Comparison of ENCODE assay signal across 8 cellular contexts in genomic region chr4:55949480-55949802, GRCh38. TPM values are rescaled to one million over a fixed set of nuclear protein-coding genes. Genes with fewer than 3 reads are reported as not detected.
A peak's percentile ranks its signal among the peaks of the same experiment; 100 is the strongest.
DNase-seq lines count a peak whose midpoint lies in the region; ATAC-seq, FAIRE-seq and TF ChIP-seq lines count a peak whose summit lies in the region.

No MANE protein-coding gene starts in this region.

- H3K9me3 Mint-ChIP-seq in activated CD4-positive, alpha-beta T cell treated with anti-CD3 and anti-CD28 coated beads, Interleukin-2, amount 10 ng/mL, durations not matched to agents 24 days and 14 days = no peaks in the 10 kb centered on the region
- H3K9me3 Mint-ChIP-seq in activated naive CD8-positive, alpha-beta T cell (ENCODE audit: low read depth) = peaks cover 5% of the 10 kb centered on the region

- H3K27me3 Mint-ChIP-seq in activated CD4-positive, alpha-beta T cell treated with anti-CD3 and anti-CD28 coated beads, Interleukin-2, amount 10 ng/mL, durations not matched to agents 24 days and 14 days = no peaks in the 10 kb centered on the region
- H3K27me3 Mint-ChIP-seq in activated naive CD8-positive, alpha-beta T cell = no peaks in the 10 kb centered on the region

- H3K4me3 Mint-ChIP-seq in activated CD4-positive, alpha-beta T cell treated with anti-CD3 and anti-CD28 coated beads, Interleukin-2, amount 10 ng/mL, durations not matched to agents 24 days and 14 days = peak overlapping the region; percentile 87
- peak overlapping the region; percentile 92 for H3K4me3 Mint-ChIP-seq in activated naive CD8-positive, alpha-beta T cell

- FAIRE-seq in keratinocyte (lab: Jason Lieb, UNC) = no peak

- no peaks in the 10 kb centered on the region for H3K27me3 ChIP-seq in keratinocyte (ENCODE audit: control insufficient read depth, extremely low read depth, insufficient read depth, low read length)
- H3K27me3 ChIP-seq in thoracic aorta (replicated peaks; ENCODE audit: insufficient read depth) = no peaks in the 10 kb centered on the region

- peaks cover 28% of the 10 kb centered on the region for H3K79me2 ChIP-seq in keratinocyte (ENCODE audit: control insufficient read depth, insufficient read depth, low read length)

- H3K36me3 Mint-ChIP-seq in activated CD4-positive, alpha-beta T cell treated with anti-CD3 and anti-CD28 coated beads, Interleukin-2, amount 10 ng/mL, durations not matched to agents 24 days and 14 days (ENCODE audit: low read depth) = peaks cover 14% of the 10 kb centered on the region
- peaks cover 3% of the 10 kb centered on the region for H3K36me3 Mint-ChIP-seq in activated naive CD8-positive, alpha-beta T cell

- no peak for DNase-seq in activated CD4-positive, alpha-beta T cell treated with anti-CD3 and anti-CD28 coated beads, Interleukin-2, amount 10 ng/mL, durations not matched to agents 24 days and 14 days
- no peak for DNase-seq in activated CD4-positive, alpha-beta T cell treated with anti-CD3 and anti-CD28 coated beads for 1 hour
- DNase-seq in keratinocyte (ENCODE audit: low read depth, low spot score) (no peak), thoracic aorta (ENCODE audit: low spot score) (no peak), DMS 273 (lab: John Stamatoyannopoulos, UW; ENCODE audit: unreplicated experiment) (no peak)
- DNase-seq in activated effector memory CD4-positive, alpha-beta T cell treated with anti-CD3 and anti-CD28 coated beads, Interleukin-2, amount 50 U/mL, for 16 hours = no peak

- H3K27ac Mint-ChIP-seq in activated CD4-positive, alpha-beta T cell treated with anti-CD3 and anti-CD28 coated beads, Interleukin-2, amount 10 ng/mL, durations not matched to agents 24 days and 14 days = peak overlapping the region; percentile 89
- H3K27ac Mint-ChIP-seq in activated naive CD8-positive, alpha-beta T cell = peak overlapping the region; percentile 88

- H3K9me3 ChIP-seq in keratinocyte (ENCODE audit: control insufficient read depth, low read depth, low read length) = no peaks in the 10 kb centered on the region
- no peaks in the 10 kb centered on the region for H3K9me3 ChIP-seq in thoracic aorta

- no peak for ATAC-seq in thoracic aorta (ENCODE audit: insufficient number of reproducible peaks, low FRiP score, low read depth)
- ATAC-seq in HG03520 (IDR thresholded peaks at IDR 0.05; ENCODE audit: unreplicated experiment) = no peak

- H3K4me3 ChIP-seq in keratinocyte (ENCODE audit: control insufficient read depth in 2 of 3, extremely low read depth in 1 of 3, insufficient read depth in 2 of 3, low read depth in 1 of 3, low read length in 3 of 3) = peak overlapping the region; percentile 55 to 94 (median 90)
- H3K4me3 ChIP-seq in thoracic aorta = peak overlapping the region; percentile 90

- H3K4me2 ChIP-seq in keratinocyte (ENCODE audit: control insufficient read depth, extremely low read depth, insufficient read depth, low read depth, low read length) = peak overlapping the region; percentile 98

- TF ChIP-seq CTCF in keratinocyte (optimal IDR thresholded peaks at IDR 0.05 in 1 of 3, IDR thresholded peaks at IDR 0.05 in 1 of 3, conservative IDR thresholded peaks at IDR 0.05 in 1 of 3; ENCODE audit: extremely low read depth in 1 of 3, insufficient read depth in 2 of 3, low read length in 3 of 3) = no peak
- TF ChIP-seq CTCF in thoracic aorta (IDR thresholded peaks at IDR 0.05) = no peak

- peaks cover 33% of the 10 kb centered on the region for H3K4me1 Mint-ChIP-seq in activated CD4-positive, alpha-beta T cell treated with anti-CD3 and anti-CD28 coated beads, Interleukin-2, amount 10 ng/mL, durations not matched to agents 24 days and 14 days
- H3K4me1 Mint-ChIP-seq in activated naive CD8-positive, alpha-beta T cell (ENCODE audit: low read depth) = peaks cover 46% of the 10 kb centered on the region

- H4K20me1 ChIP-seq in keratinocyte (ENCODE audit: control insufficient read depth, extremely low read depth, insufficient read depth, low read length) = no peaks in the 10 kb centered on the region

- intact Hi-C loops in activated CD4-positive, alpha-beta T cell treated with anti-CD3 and anti-CD28 coated beads, Interleukin-2, amount 10 ng/mL, durations not matched to agents 24 days and 14 days (cut with micrococcal nuclease) = loop anchor here (2.0 to 5.0 kb wide), 8 partner anchors 233 to 1027 kb away; partner anchors contain the start of genes NOA1, REST, SRP72 and TMEM165

- H3K36me3 ChIP-seq in keratinocyte (ENCODE audit: control insufficient read depth in 2 of 2, extremely low read depth in 1 of 2, insufficient read depth in 2 of 2, low read length in 2 of 2) (no peaks in the 10 kb centered on the region), thoracic aorta (no peaks in the 10 kb centered on the region)

- H3K9ac ChIP-seq in keratinocyte (ENCODE audit: control insufficient read depth, extremely low read depth, insufficient read depth, low read length) = peak overlapping the region; percentile 87

- dilution Hi-C loops in keratinocyte (cut with MboI; ENCODE audit: extremely low pct_ligation_motif_present, low sequenced_read_pairs) = no loop called here

- H3K27ac ChIP-seq in keratinocyte (ENCODE audit: control insufficient read depth, insufficient read depth, low read length) (peak overlapping the region; percentile 95), thoracic aorta (peak overlapping the region; percentile 79 to 90)

- H3K9me1 ChIP-seq in keratinocyte (ENCODE audit: control insufficient read depth, extremely low read depth, insufficient read depth, low read length) = no peaks in the 10 kb centered on the region

- H2AFZ ChIP-seq in keratinocyte (ENCODE audit: control insufficient read depth, low read length) = peak overlapping the region; percentile 92

- H3K4me1 ChIP-seq in keratinocyte (ENCODE audit: control insufficient read depth, extremely low read depth, insufficient read depth, low read length) (peaks cover 16% of the 10 kb centered on the region), thoracic aorta (ENCODE audit: control insufficient read depth in 1 of 2, low read depth in 2 of 2) (peaks cover 9 to 33% of the 10 kb centered on the region in 2 donors)

RNA-seq across cellular contexts. Expression of gene CEP135, which starts 0.7 kb away (rescaled TPM):
- 16.3 and 16.9 TPM in 2 replicates for total RNA-seq in activated CD4-positive, alpha-beta T cell treated with anti-CD3 and anti-CD28 coated beads, Interleukin-2, amount 10 ng/mL, durations not matched to agents 24 days and 14 days
- 2.6 to 5.4 TPM (median 3.5 TPM) in 3 replicates for polyA plus RNA-seq in keratinocyte
- 4.9 TPM for polyA plus RNA-seq in keratinocyte (2011; ENCODE audit: low read depth)
- 1.4 and 2.4 TPM in 2 replicates for polyA plus RNA-seq in keratinocyte (2011; cell fraction: cytosol; rRNA removed)
- 5.4 and 9.6 TPM in 2 replicates for polyA plus RNA-seq in keratinocyte (2011; cell fraction: nucleus; rRNA removed)
- 1.9 and 3.2 TPM in 2 replicates for polyA plus RNA-seq in keratinocyte (2012; ENCODE audit: low replicate concordance)
- polyA minus RNA-seq in keratinocyte = 0.49 to 6.3 TPM (median 1.5 TPM) in 3 replicates
- 3.5 TPM for polyA minus RNA-seq in keratinocyte (2011; cell fraction: cytosol; rRNA and poly(A)+ RNA removed)
- polyA minus RNA-seq in keratinocyte (2011; cell fraction: nucleus; rRNA and poly(A)+ RNA removed) = 5.2 and 8.2 TPM in 2 replicates
- total RNA-seq in thoracic aorta = 10 to 100 TPM in 1 of 2 donors, 1 to 10 TPM in 1; 5.3 to 12.2 TPM
